Comparison of ENCODE assay signal across 8 cellular contexts in the genomic region with DNA sequence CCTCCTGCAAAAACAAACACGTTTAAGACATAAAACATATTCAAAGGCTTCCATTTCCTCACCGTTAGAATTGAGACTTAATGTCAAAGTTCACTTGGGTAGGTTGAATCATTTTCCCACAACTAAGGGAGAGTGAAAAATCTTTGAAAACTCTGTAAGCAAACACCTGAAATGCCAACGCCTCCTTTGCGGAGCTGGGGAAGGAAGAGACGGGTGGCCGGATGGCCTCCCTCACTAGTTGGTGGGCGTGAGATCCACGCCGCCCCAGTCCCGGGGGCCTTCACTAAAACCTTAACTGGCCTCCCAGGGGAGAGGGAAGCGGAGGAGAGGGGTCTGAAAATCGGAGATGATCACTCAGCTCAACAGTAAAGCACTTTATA. TPM values are rescaled to one million over a fixed set of nuclear protein-coding genes. Genes with fewer than 3 reads are reported as not detected.
DNase-seq lines count a peak whose midpoint lies in the region; ATAC-seq lines count a peak whose summit lies in the region.

No MANE protein-coding gene starts in this region.

- DNase-seq in NCI-H526 (lab: John Stamatoyannopoulos, UW): peak; percentile 38 to 51
- no peak for DNase-seq in NCI-H526 treated with DMSO at 0.1 percent for 48 hours (lab: John Stamatoyannopoulos, UW)
- peak; percentile 70 for DNase-seq in NCI-H69 (lab: John Stamatoyannopoulos, UW)
- DNase-seq in activated naive CD4-positive, alpha-beta T cell treated with Interleukin-2 at 50 U/mL for 16 hours: peak; percentile 36
- DNase-seq in right cardiac atrium: no peak
- no peak for DNase-seq in cortex of kidney (lab: John Stamatoyannopoulos, UW)

- peaks cover 0 to 2% (median 0%) of the 10 kb centered on the region in 3 donors for H3K36me3 ChIP-seq in skeletal muscle tissue (ENCODE audit: control insufficient read depth in 3 of 3, insufficient read depth in 3 of 3, low read length in 3 of 3)

- peak overlapping the region; percentile 84 for H3K4me3 ChIP-seq in right cardiac atrium (ENCODE audit: low read length)
- peak overlapping the region; percentile 77 to 84 (median 81) for H3K4me3 ChIP-seq in skeletal muscle tissue (ENCODE audit: low read length in 3 of 3)

- no peaks in the 10 kb centered on the region for H3K27me3 ChIP-seq in right cardiac atrium (ENCODE audit: control insufficient read depth, insufficient read depth)
- H3K27me3 ChIP-seq in skeletal muscle tissue (ENCODE audit: control insufficient read depth in 3 of 3, insufficient read depth in 3 of 3, low read length in 3 of 3): no peaks in the 10 kb centered on the region

- H3K9me3 ChIP-seq in right cardiac atrium (ENCODE audit: control insufficient read depth, low read length): no peaks in the 10 kb centered on the region
- H3K9me3 ChIP-seq in skeletal muscle tissue (ENCODE audit: control insufficient read depth in 3 of 3, low read length in 3 of 3): no peaks in the 10 kb centered on the region

- intact Hi-C loops in right cardiac atrium (cut with DNase I): no loop called here

- ATAC-seq in right cardiac atrium (peak in 1 of 2 donors; percentile 28), HG03159 (IDR thresholded peaks at IDR 0.05; ENCODE audit: unreplicated experiment) (no peak)

- H3K4me1 ChIP-seq in right cardiac atrium (ENCODE audit: control insufficient read depth, insufficient read depth, low read length) (no peaks in the 10 kb centered on the region), skeletal muscle tissue (ENCODE audit: control insufficient read depth in 3 of 3, insufficient read depth in 3 of 3, low read length in 3 of 3) (peaks cover 10 to 19% (median 13%) of the 10 kb centered on the region in 3 donors)

- peak overlapping the region; percentile 81 to 96 (median 95) for H3K9ac ChIP-seq in skeletal muscle tissue (ENCODE audit: low read depth in 1 of 3, low read length in 3 of 3)

- H3K27ac ChIP-seq in right cardiac atrium (ENCODE audit: low read length) (peak overlapping the region; percentile 99), skeletal muscle tissue (ENCODE audit: low read depth, low read length) (peak overlapping the region; percentile 82)

- under 1% methylated on average over 12 of the region's 12 CpGs for WGBS in right cardiac atrium

RNA-seq across cellular contexts. Expression of a gene that starts 0.8 kb away (rescaled TPM):
- 10 to 100 TPM; 36.3 to 40.2 (median 37.2) TPM for total RNA-seq in right cardiac atrium
- polyA plus RNA-seq in right cardiac atrium: 23.6 TPM
- total RNA-seq in skeletal muscle tissue: 20.9 TPM

RNA-seq across cellular contexts. Expression of a gene that starts 10.4 kb away (rescaled TPM):
- total RNA-seq in right cardiac atrium (100 to 1,000 TPM in 1 of 4 donors, 10 to 100 TPM in 3; 66.3 to 105 (median 72.2) TPM), skeletal muscle tissue (35.5 TPM)
- 33.4 TPM for polyA plus RNA-seq in right cardiac atrium

Comparison
In these comparisons a context has a peak if more than half of its experiments do, and no peak if none do; other contexts are left out.
1. DNase-seq: peak in NCI-H526 (2 of 2), NCI-H69 (single experiment) and activated naive CD4-positive, alpha-beta T cell treated with Interleukin-2 at 50 U/mL for 16 hours (single experiment); none in NCI-H526 treated with DMSO at 0.1 percent for 48 hours (single experiment), right cardiac atrium (0 of 3) and cortex of kidney (single experiment).